ENCODE assay signal across 12 cellular contexts in the genomic region with DNA sequence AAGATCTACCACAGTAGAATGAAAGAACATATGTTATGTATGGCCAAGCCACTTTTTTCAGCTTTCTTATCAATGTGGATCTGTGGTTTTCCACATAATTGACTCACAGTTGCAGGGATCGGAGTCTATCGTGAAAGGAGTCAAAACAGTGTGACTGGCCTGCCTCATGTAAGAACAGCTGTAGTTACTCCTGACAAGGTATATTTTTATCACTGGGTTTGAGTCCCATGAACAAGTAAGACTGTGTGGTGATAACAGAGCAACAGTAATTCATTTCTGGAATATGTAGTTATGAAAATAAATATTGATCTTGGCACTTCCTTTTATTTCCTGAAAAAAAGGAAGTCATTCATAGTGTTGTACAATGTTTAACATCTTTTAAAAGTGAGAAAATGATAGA.
DNase-seq lines count a peak whose midpoint lies in the region; ATAC-seq, FAIRE-seq and TF ChIP-seq lines count a peak whose summit lies in the region.
"Had no signal": no experiment of that assay in that cellular context is flagged by ENCODE, and none has a peak within 500 bp of the region (broad histone marks: within the 10 kb centered on the region; RNA-seq: fewer than 3 reads in every experiment).

No MANE protein-coding gene starts in this region.

- no peak overlapping the region for H3K4me3 Mint-ChIP-seq in T-helper 1 cell treated with Interleukin-12 subunit alpha and Interleukin-12 subunit beta and Interleukin-4 antibody, amounts not matched to agents 30 μg/mL and 1 μg/mL, for 36 hours

- no peak overlapping the region for H2AFZ ChIP-seq in endothelial cell of umbilical vein (ENCODE audit: low read depth, low read length)
- H2AFZ ChIP-seq: parathyroid adenoma had no signal

- no peaks in the 10 kb centered on the region for H3K9me1 ChIP-seq in endothelial cell of umbilical vein (replicated peaks; ENCODE audit: control insufficient read depth, extremely low read depth, insufficient read depth, low read length)

- no peaks in the 10 kb centered on the region for H4K20me1 ChIP-seq in endothelial cell of umbilical vein (replicated peaks; ENCODE audit: control insufficient read depth, extremely low read depth, insufficient read depth, low read length)

- TF ChIP-seq POLR2A in endothelial cell of umbilical vein (IDR thresholded peaks at IDR 0.05; ENCODE audit: low read depth, low read length) = no peak
- no peak for TF ChIP-seq POLR2A in sigmoid colon (IDR thresholded peaks at IDR 0.05)

- H3K27ac Mint-ChIP-seq in T-helper 1 cell treated with Interleukin-12 subunit alpha and Interleukin-12 subunit beta and Interleukin-4 antibody, amounts not matched to agents 30 μg/mL and 1 μg/mL, for 36 hours = peak overlapping the region; percentile 52

- intact Hi-C loops in endothelial cell of umbilical vein (cut with micrococcal nuclease) (no loop called here), sigmoid colon (cut with DNase I) (no loop called here), A673 (cut with micrococcal nuclease; ENCODE audit: unreplicated experiment) (no loop called here)

- H3K4me2 ChIP-seq in endothelial cell of umbilical vein (ENCODE audit: insufficient read depth, low read length) = peak overlapping the region; percentile 32

- no peaks in the 10 kb centered on the region for H3K9me3 Mint-ChIP-seq in T-helper 1 cell treated with Interleukin-12 subunit alpha and Interleukin-12 subunit beta and Interleukin-4 antibody, amounts not matched to agents 30 μg/mL and 1 μg/mL, for 36 hours

- BruUV-seq in endothelial cell of umbilical vein (replicated peaks; lab: Mats Ljungman, UMichigan) (no TSS peak), A673 (replicated peaks; lab: Mats Ljungman, UMichigan) (no TSS peak)

- peaks cover 25% of the 10 kb centered on the region for H3K36me3 Mint-ChIP-seq in T-helper 1 cell treated with Interleukin-12 subunit alpha and Interleukin-12 subunit beta and Interleukin-4 antibody, amounts not matched to agents 30 μg/mL and 1 μg/mL, for 36 hours (ENCODE audit: low read depth)

- 11 to 33% (median 19%) methylated on average over 2 of the region's 2 CpGs for WGBS in small intestine, 3 donors
- WGBS in sigmoid colon, 2 donors = 21 to 50% methylated on average over 2 of the region's 2 CpGs

- no peak overlapping the region for H3K9ac ChIP-seq in endothelial cell of umbilical vein (replicated peaks; ENCODE audit: extremely low read depth, insufficient read depth, low read length)
- H3K9ac ChIP-seq: parathyroid adenoma had no signal

- no peak for TF ChIP-seq CTCF in endothelial cell of umbilical vein (IDR thresholded peaks at IDR 0.05; ENCODE audit: extremely low read depth in 1 of 2, insufficient read depth in 1 of 2, low read depth in 1 of 2, low read length in 2 of 2)
- no peak for TF ChIP-seq CTCF in sigmoid colon (IDR thresholded peaks at IDR 0.05)
- TF ChIP-seq CTCF in A673 (conservative IDR thresholded peaks at IDR 0.05; ENCODE audit: low read depth, low read length) = no peak

- peak; percentile 87 for FAIRE-seq in endothelial cell of umbilical vein (lab: Jason Lieb, UNC)
- no peak for FAIRE-seq in small intestine (lab: Jason Lieb, UNC)
- FAIRE-seq: GM18507 had no signal

- no peaks in the 10 kb centered on the region for H3K9me3 ChIP-seq in endothelial cell of umbilical vein (replicated peaks; ENCODE audit: control insufficient read depth, insufficient read depth, low read length)
- no peaks in the 10 kb centered on the region for H3K9me3 ChIP-seq in small intestine (ENCODE audit: control insufficient read depth, low read depth)
- no peaks in the 10 kb centered on the region for H3K9me3 ChIP-seq in sigmoid colon
- no peaks in the 10 kb centered on the region for H3K9me3 ChIP-seq in A673 (ENCODE audit: low read depth, low read length, poor library complexity, severe bottlenecking)

- no peak for TF ChIP-seq EP300 in sigmoid colon (IDR thresholded peaks at IDR 0.05)

- peaks cover 47% of the 10 kb centered on the region for H3K4me1 Mint-ChIP-seq in T-helper 1 cell treated with Interleukin-12 subunit alpha and Interleukin-12 subunit beta and Interleukin-4 antibody, amounts not matched to agents 30 μg/mL and 1 μg/mL, for 36 hours (ENCODE audit: low read depth)

- H3K27me3 ChIP-seq in endothelial cell of umbilical vein (ENCODE audit: control insufficient read depth in 2 of 2, insufficient read depth in 2 of 2, low read length in 2 of 2) (no peaks in the 10 kb centered on the region), small intestine (ENCODE audit: control insufficient read depth in 2 of 2, insufficient read depth in 2 of 2, low read length in 2 of 2) (no peaks in the 10 kb centered on the region), sigmoid colon (no peaks in the 10 kb centered on the region), A673 (replicated peaks; ENCODE audit: insufficient read depth, low read depth, low read length, poor library complexity) (no peaks in the 10 kb centered on the region)

- no peak overlapping the region for H3K4me3 ChIP-seq in endothelial cell of umbilical vein (replicated peaks in 1 of 3; ENCODE audit: insufficient read depth in 1 of 3, low read depth in 1 of 3, low read length in 3 of 3)
- no peak overlapping the region for H3K4me3 ChIP-seq in small intestine (ENCODE audit: low read depth in 1 of 2, low read length in 2 of 2)
- no peak overlapping the region for H3K4me3 ChIP-seq in sigmoid colon
- H3K4me3 ChIP-seq in A673 (ENCODE audit: low read depth, low read length, poor library complexity, severe bottlenecking) = no peak overlapping the region

- no peaks in the 10 kb centered on the region for H3K79me2 ChIP-seq in endothelial cell of umbilical vein (ENCODE audit: control insufficient read depth, insufficient read depth, low read length)
- H3K79me2 ChIP-seq: parathyroid adenoma had no signal

- no peak for ATAC-seq in HG03565 (IDR thresholded peaks at IDR 0.05; ENCODE audit: unreplicated experiment)

- peaks cover 6% of the 10 kb centered on the region for H3K27me3 Mint-ChIP-seq in T-helper 1 cell treated with Interleukin-12 subunit alpha and Interleukin-12 subunit beta and Interleukin-4 antibody, amounts not matched to agents 30 μg/mL and 1 μg/mL, for 36 hours (ENCODE audit: low read depth)

- dilution Hi-C loops in endothelial cell of umbilical vein (cut with MboI; ENCODE audit: extremely low pct_ligation_motif_present, low sequenced_read_pairs) = no loop called here

- CTCF ChIA-PET in endothelial cell of umbilical vein (lab: Charles Lee) (interaction anchor here (0.9 to 1.4 kb wide), 5 partner anchors 12 to 1540 kb away, joined by 3 to 4 read pairs (median 4); no protein-coding TSS in a partner anchor), A673 (lab: Charles Lee) (no interaction called here)

- no peak overlapping the region for H3K27ac ChIP-seq in endothelial cell of umbilical vein (ENCODE audit: insufficient read depth, low read depth, low read length)
- no peak overlapping the region for H3K27ac ChIP-seq in small intestine (ENCODE audit: low read depth in 1 of 2, low read length in 1 of 2)
- no peak overlapping the region for H3K27ac ChIP-seq in sigmoid colon
- no peak overlapping the region for H3K27ac ChIP-seq in A673 (ENCODE audit: low read depth, low read length, poor library complexity, severe bottlenecking)
- H3K27ac ChIP-seq: parathyroid adenoma had no signal

- H3K4me1 ChIP-seq in endothelial cell of umbilical vein (ENCODE audit: control insufficient read depth, extremely low read depth, insufficient read depth, low read length) (peaks cover 25% of the 10 kb centered on the region), small intestine (ENCODE audit: control insufficient read depth in 2 of 2, insufficient read depth in 1 of 2, low read depth in 1 of 2, low read length in 1 of 2) (peaks cover 2 to 4% of the 10 kb centered on the region in 2 donors), sigmoid colon (no peaks in the 10 kb centered on the region), A673 (ENCODE audit: insufficient read depth, low read length, poor library complexity, severe bottlenecking) (peaks cover 18% of the 10 kb centered on the region)
- H3K4me1 ChIP-seq: parathyroid adenoma had no signal

- peak; percentile 14 for DNase-seq in activated naive CD4-positive, alpha-beta T cell treated with Interleukin-2 at 50 U/mL for 16 hours
- DNase-seq in activated naive CD4-positive, alpha-beta T cell treated with anti-CD3 and anti-CD28 coated beads, Interleukin-2, amount 50 U/mL, for 16 hours = no peak
- DNase-seq in endothelial cell of umbilical vein (ENCODE audit: low read depth, low spot score) (peak; percentile 82), small intestine (peak; percentile 53), sigmoid colon (no peak), A673 (ENCODE audit: low spot score) (no peak)
- DNase-seq: head of caudate nucleus, RPMI8226 had no signal

- H3K36me3 ChIP-seq in endothelial cell of umbilical vein (ENCODE audit: control insufficient read depth in 2 of 2, extremely low read depth in 1 of 2, insufficient read depth in 2 of 2, low read length in 2 of 2) (peaks cover 0 to 2% of the 10 kb centered on the region in 2 experiments), small intestine (ENCODE audit: control insufficient read depth in 2 of 2, insufficient read depth in 2 of 2, low read length in 2 of 2) (no peaks in the 10 kb centered on the region), sigmoid colon (peaks cover 0 to 26% (median 1%) of the 10 kb centered on the region in 4 donors), A673 (ENCODE audit: insufficient read depth, low read length, poor library complexity, severe bottlenecking) (no peaks in the 10 kb centered on the region)

- POLR2A ChIA-PET in endothelial cell of umbilical vein (lab: Charles Lee) = no interaction called here
- POLR2A ChIA-PET in A673 (lab: Charles Lee; ENCODE audit: low non-redundant PET) = no interaction called here

TF ChIP-seq in endothelial cell of umbilical vein, 7 proteins besides CTCF, POLR2A, EP300 and RAD21:
- TF ChIP-seq EZH2 (IDR thresholded peaks at IDR 0.05; ENCODE audit: borderline replicate concordance, low read depth, low read length, severe bottlenecking) (no peak), MAX (IDR thresholded peaks at IDR 0.05; ENCODE audit: insufficient read depth, insufficient read length) (no peak), MYC (IDR thresholded peaks at IDR 0.05; ENCODE audit: low read depth, low read length) (no peak), POLR2AphosphoS5 (IDR thresholded peaks at IDR 0.05; ENCODE audit: insufficient read depth, low read depth, low read length) (no peak), GATA2 (IDR thresholded peaks at IDR 0.05; ENCODE audit: insufficient read depth, insufficient read length, low read depth, low read length) (peak; percentile 69), JUN (IDR thresholded peaks at IDR 0.05; ENCODE audit: borderline replicate concordance, insufficient read depth, insufficient read length, low read depth) (no peak), FOS (IDR thresholded peaks at IDR 0.05; ENCODE audit: borderline replicate concordance, insufficient read depth, low read length) (peak; percentile 14)

Comparison
In these comparisons a context has a peak if more than half of its experiments do, and no peak if none do; other contexts are left out.
1. DNase-seq: peak in activated naive CD4-positive, alpha-beta T cell treated with Interleukin-2 at 50 U/mL for 16 hours (single experiment), endothelial cell of umbilical vein (single experiment) and small intestine (single experiment); none in activated naive CD4-positive, alpha-beta T cell treated with anti-CD3 and anti-CD28 coated beads, Interleukin-2, amount 50 U/mL, for 16 hours (single experiment), sigmoid colon (single experiment) and A673 (single experiment).